Comparison of ENCODE assay signal across 23 cellular contexts in the genomic region with DNA sequence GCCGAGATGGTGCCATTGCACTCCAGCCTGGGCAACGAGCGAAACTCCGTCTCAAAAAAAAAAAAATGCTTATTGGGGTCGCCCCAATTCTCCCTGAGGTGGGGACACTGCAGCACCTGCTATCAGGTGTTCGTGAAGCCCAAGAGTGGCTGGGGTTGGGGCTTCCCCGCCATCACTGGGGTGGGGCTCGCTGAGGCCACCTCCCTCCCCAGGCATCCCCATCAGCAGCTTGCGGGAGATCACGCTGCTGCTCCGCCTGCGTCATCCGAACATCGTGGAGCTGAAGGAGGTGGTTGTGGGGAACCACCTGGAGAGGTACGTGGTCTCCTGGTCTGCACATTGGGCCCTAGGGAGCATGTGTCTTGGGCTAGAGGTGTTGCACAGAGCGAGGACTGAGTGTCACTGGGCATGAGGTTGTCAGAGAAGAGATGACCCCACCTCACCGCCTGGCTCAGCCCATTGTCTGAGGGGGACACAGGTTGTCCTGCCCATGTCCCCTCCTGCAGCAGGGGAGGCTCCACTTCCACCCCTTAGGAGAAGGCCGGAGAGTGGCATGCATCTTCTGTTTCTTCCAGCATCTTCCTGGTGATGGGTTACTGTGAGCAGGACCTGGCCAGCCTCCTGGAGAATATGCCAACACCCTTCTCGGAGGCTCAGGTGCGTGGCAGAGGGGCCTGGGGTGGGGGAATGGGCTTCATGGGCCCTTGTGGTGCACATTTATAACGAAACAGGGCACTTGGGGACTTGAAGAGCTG. TPM values are rescaled to one million over a fixed set of nuclear protein-coding genes. Genes with fewer than 3 reads are reported as not detected.
DNase-seq lines count a peak whose midpoint lies in the region; ATAC-seq and TF ChIP-seq lines count a peak whose summit lies in the region.
"Had no signal": no experiment of that assay in that cellular context is flagged by ENCODE, and none has a peak within 500 bp of the region (broad histone marks: within the 10 kb centered on the region; RNA-seq: fewer than 3 reads in every experiment).

No MANE protein-coding gene starts in this region.

- H3K4me1 Mint-ChIP-seq in endodermal cell: peaks cover 6% of the 10 kb centered on the region

- no CpG with 5 or more reads among the region's 21 CpGs for WGBS in neuronal stem cell (ENCODE audit: extremely low coverage in 2 of 2, insufficient read length in 2 of 2, insufficient replicate concordance in 1 of 2), 2 donors
- 96 to 99% methylated on average over 15 to 21 of the region's 21 CpGs for WGBS in endodermal cell (ENCODE audit: insufficient coverage in 1 of 2, insufficient read length in 1 of 2), 2 experiments

- no peak overlapping the region for H3K14ac ChIP-seq in neuronal stem cell (ENCODE audit: low read length)

- H3K4me3 Mint-ChIP-seq in endodermal cell: no peak overlapping the region
- H3K4me3 Mint-ChIP-seq: B cell, H9, HFFc6 had no signal

- H3K9me3 ChIP-seq in right atrium auricular region (no peaks in the 10 kb centered on the region), BLaER1 (no peaks in the 10 kb centered on the region), NT2/D1 (ENCODE audit: insufficient read depth, low read length) (no peaks in the 10 kb centered on the region), neuronal stem cell (replicated peaks in 1 of 2; ENCODE audit: control insufficient read depth in 2 of 2, insufficient read depth in 1 of 2, low read depth in 1 of 2, low read length in 2 of 2) (no peaks in the 10 kb centered on the region), endodermal cell (ENCODE audit: control insufficient read depth, low read length) (no peaks in the 10 kb centered on the region)
- H3K9me3 ChIP-seq: A549, SJCRH30 had no signal

- H3K27ac Mint-ChIP-seq in endodermal cell: no peak overlapping the region
- H3K27ac Mint-ChIP-seq: B cell, HFFc6 had no signal

- H3K27me3 Mint-ChIP-seq in endodermal cell (ENCODE audit: insufficient read depth): no peaks in the 10 kb centered on the region
- H3K27me3 Mint-ChIP-seq: B cell; CD4-positive, CD25-positive, alpha-beta regulatory T cell had no signal

- H3K18ac ChIP-seq in neuronal stem cell (ENCODE audit: low read length): no peak overlapping the region

- peaks cover 4% of the 10 kb centered on the region for H3K79me1 ChIP-seq in neuronal stem cell (ENCODE audit: low read depth, low read length)

- intact Hi-C loops in Right ventricle myocardium inferior (cut with DNase I): no loop called here

- H2AK5ac ChIP-seq in neuronal stem cell (ENCODE audit: low read depth, low read length): no peak overlapping the region

- no peak overlapping the region for H3K4ac ChIP-seq in neuronal stem cell (ENCODE audit: low read length)

- peak overlapping the region; percentile 53 for H2BK12ac ChIP-seq in neuronal stem cell (ENCODE audit: low read length)

- no peak overlapping the region for H2BK15ac ChIP-seq in neuronal stem cell (ENCODE audit: low read length)

- H3K4me1 ChIP-seq in right atrium auricular region (peaks cover 0 to 8% of the 10 kb centered on the region in 2 donors), BLaER1 (peaks cover 76% of the 10 kb centered on the region), NT2/D1 (ENCODE audit: insufficient read depth, insufficient read length) (peaks cover 33% of the 10 kb centered on the region), neuronal stem cell (ENCODE audit: control insufficient read depth in 2 of 2, insufficient read depth in 1 of 2, low read depth in 1 of 2, low read length in 2 of 2) (peaks cover 6 to 9% of the 10 kb centered on the region in 2 donors), endodermal cell (ENCODE audit: control insufficient read depth, insufficient read depth, low read length) (no peaks in the 10 kb centered on the region)

- no peak overlapping the region for H2BK5ac ChIP-seq in neuronal stem cell (ENCODE audit: low read length)

- peaks cover 27% of the 10 kb centered on the region for H4K20me1 ChIP-seq in BLaER1

- H2AFZ ChIP-seq in neuronal stem cell (ENCODE audit: low read length): no peak overlapping the region

- peak overlapping the region; percentile 63 for H3K4me2 ChIP-seq in BLaER1
- H3K4me2 ChIP-seq in neuronal stem cell (ENCODE audit: insufficient read depth, low read length, poor library complexity, severe bottlenecking): no peak overlapping the region
- H3K4me2 ChIP-seq: A549, KMS-11 had no signal

- no peak overlapping the region for H3K27ac ChIP-seq in right atrium auricular region
- H3K27ac ChIP-seq in BLaER1: peak overlapping the region; percentile 46; the same call in 1 of the 2 replicates
- H3K27ac ChIP-seq in neuronal stem cell (replicated peaks; ENCODE audit: low read length): no peak overlapping the region
- no peak overlapping the region for H3K27ac ChIP-seq in endodermal cell (ENCODE audit: low read depth, low read length)
- H3K27ac ChIP-seq: A549, HL-60, KMS-11, SJCRH30 had no signal

- TF ChIP-seq CTCF in right atrium auricular region (IDR thresholded peaks at IDR 0.05): no peak
- no peak for TF ChIP-seq CTCF in endodermal cell (conservative IDR thresholded peaks at IDR 0.05)

- peak overlapping the region; percentile 61 for H3K23ac ChIP-seq in neuronal stem cell (ENCODE audit: low read depth, low read length, poor library complexity)

- peaks cover under 1% of the 10 kb centered on the region for H3K9me3 Mint-ChIP-seq in endodermal cell
- H3K9me3 Mint-ChIP-seq: CD4-positive, CD25-positive, alpha-beta regulatory T cell; H9; HFFc6 had no signal

- ATAC-seq in Right ventricle myocardium inferior: no peak
- ATAC-seq: A549, Panc1 had no signal

- H4K8ac ChIP-seq in neuronal stem cell (ENCODE audit: low read depth, low read length): no peak overlapping the region

- peaks cover 59% of the 10 kb centered on the region for H3K36me3 Mint-ChIP-seq in endodermal cell (ENCODE audit: low read depth)

- H4K91ac ChIP-seq in neuronal stem cell (ENCODE audit: low read depth, low read length, poor library complexity): peak overlapping the region; percentile 64

- DNase-seq in Right ventricle myocardium inferior (ENCODE audit: missing footprints) (peak; percentile 37), right atrium auricular region (ENCODE audit: low spot score) (no peak), NT2/D1 (ENCODE audit: low read depth, low spot score) (no peak), neuronal stem cell (ENCODE audit: low spot score) (no peak), endodermal cell (no peak), NCI-H1930 (lab: John Stamatoyannopoulos, UW) (no peak)
- DNase-seq: CD4-positive, CD25-positive, alpha-beta regulatory T cell; H9; HFFc6; NCI-H1105; NCI-H146; NCI-H2029 treated with DMSO at 0.1 percent for 48 hours; NCI-H226; NCI-H524; NCI-H774; NK-92 treated with Interleukin-12 subunit alpha and Interleukin-12 subunit beta, amount 100 ng/mL, for 24 hours; SJCRH30 had no signal

- H2BK120ac ChIP-seq in neuronal stem cell (ENCODE audit: low read depth, low read length): no peak overlapping the region

- peaks cover 23% of the 10 kb centered on the region for H3K36me3 ChIP-seq in right atrium auricular region
- H3K36me3 ChIP-seq in BLaER1: peaks cover 72% of the 10 kb centered on the region
- H3K36me3 ChIP-seq in NT2/D1 (ENCODE audit: insufficient read depth, insufficient read length, low read length): peaks cover 79% of the 10 kb centered on the region
- H3K36me3 ChIP-seq in neuronal stem cell (replicated peaks in 1 of 2; ENCODE audit: control insufficient read depth in 2 of 2, insufficient read depth in 2 of 2, low read length in 2 of 2): peaks cover 49 to 73% of the 10 kb centered on the region in 2 donors
- peaks cover 40% of the 10 kb centered on the region for H3K36me3 ChIP-seq in endodermal cell (ENCODE audit: control insufficient read depth, insufficient read depth, low read length)

- H3K27me3 ChIP-seq in right atrium auricular region (no peaks in the 10 kb centered on the region), BLaER1 (no peaks in the 10 kb centered on the region), NT2/D1 (ENCODE audit: insufficient read depth, insufficient read length) (no peaks in the 10 kb centered on the region), neuronal stem cell (ENCODE audit: control insufficient read depth in 3 of 3, insufficient read depth in 3 of 3, low read depth in 1 of 3, low read length in 3 of 3) (no peaks in the 10 kb centered on the region), endodermal cell (ENCODE audit: control insufficient read depth, insufficient read depth, low read length, poor library complexity, severe bottlenecking) (no peaks in the 10 kb centered on the region)
- H3K27me3 ChIP-seq: SJCRH30 had no signal

- peak overlapping the region; percentile 42; the same call in 1 of the 2 replicates for H3K9ac ChIP-seq in BLaER1
- H3K9ac ChIP-seq in NT2/D1 (ENCODE audit: insufficient read length, low read depth): peak overlapping the region; percentile 74
- H3K9ac ChIP-seq in neuronal stem cell (ENCODE audit: low read depth, low read length, poor library complexity): no peak overlapping the region
- H3K9ac ChIP-seq in endodermal cell (ENCODE audit: extremely low read depth, low read length, poor library complexity, severe bottlenecking): no peak overlapping the region
- H3K9ac ChIP-seq: KMS-11 had no signal

- H3K4me3 ChIP-seq in right atrium auricular region: no peak overlapping the region
- H3K4me3 ChIP-seq in BLaER1: no peak overlapping the region
- no peak overlapping the region for H3K4me3 ChIP-seq in NT2/D1 (ENCODE audit: insufficient read length, low read depth)
- H3K4me3 ChIP-seq in neuronal stem cell (ENCODE audit: low read length in 2 of 2): peak overlapping the region in 1 of 2 donors; percentile 44
- H3K4me3 ChIP-seq in endodermal cell (ENCODE audit: low read length): no peak overlapping the region
- H3K4me3 ChIP-seq: A549, SJCRH30 had no signal

RNA-seq across cellular contexts. Expression of gene CDK10, which starts 4.9 kb away (rescaled TPM):
- total RNA-seq in Right ventricle myocardium inferior (21.9 TPM), right atrium auricular region (10 to 100 TPM; 13.8 to 20.2 TPM), endodermal cell (100 to 1,000 TPM; 108 to 123 TPM)
- 59.5 TPM for polyA plus RNA-seq in neuronal stem cell (2013, experiment 1 of 2)
- polyA plus RNA-seq in neuronal stem cell (2013, experiment 2 of 2): 57.9 TPM
- 95.5 TPM for polyA plus RNA-seq in endodermal cell (2013, experiment 1 of 2)
- polyA plus RNA-seq in endodermal cell (2013, experiment 2 of 2): 113 TPM

RNA-seq across cellular contexts. Expression of gene SPATA2L, which starts 10.1 kb away (rescaled TPM):
- total RNA-seq in Right ventricle myocardium inferior (3.4 TPM), right atrium auricular region (10 to 100 TPM in 1 of 2 donors, 1 to 10 TPM in 1; 5.9 to 12.7 TPM), endodermal cell (10 to 100 TPM; 22.9 to 28.8 TPM)
- polyA plus RNA-seq in neuronal stem cell (2013, experiment 1 of 2): 5.0 TPM
- 5.5 TPM for polyA plus RNA-seq in neuronal stem cell (2013, experiment 2 of 2)
- 8.1 TPM for polyA plus RNA-seq in endodermal cell (2013, experiment 1 of 2)
- polyA plus RNA-seq in endodermal cell (2013, experiment 2 of 2): 8.7 TPM

RNA-seq across cellular contexts. Expression of gene VPS9D1, which starts 29.3 kb away (rescaled TPM):
- 11.1 TPM for total RNA-seq in Right ventricle myocardium inferior
- total RNA-seq in right atrium auricular region: 10 to 100 TPM in 1 of 2 donors, 1 to 10 TPM in 1; 7.3 to 11.3 TPM
- 5.9 TPM for polyA plus RNA-seq in neuronal stem cell (2013, experiment 1 of 2)
- polyA plus RNA-seq in neuronal stem cell (2013, experiment 2 of 2): 6.0 TPM
- 10 to 100 TPM in 1 of 2 donors, 1 to 10 TPM in 1; 7.4 to 10.0 TPM for total RNA-seq in endodermal cell
- 12.8 TPM for polyA plus RNA-seq in endodermal cell (2013, experiment 1 of 2)
- 10.7 TPM for polyA plus RNA-seq in endodermal cell (2013, experiment 2 of 2)

RNA-seq across cellular contexts. Expression of gene ZNF276, which starts 29.9 kb away (rescaled TPM):
- 10.6 TPM for total RNA-seq in Right ventricle myocardium inferior
- 10 to 100 TPM; 10.0 to 11.1 TPM for total RNA-seq in right atrium auricular region
- 7.1 TPM for polyA plus RNA-seq in neuronal stem cell (2013, experiment 1 of 2)
- polyA plus RNA-seq in neuronal stem cell (2013, experiment 2 of 2): 7.7 TPM
- total RNA-seq in endodermal cell: 10 to 100 TPM; 28.2 to 32.6 TPM
- polyA plus RNA-seq in endodermal cell (2013, experiment 1 of 2): 22.9 TPM
- polyA plus RNA-seq in endodermal cell (2013, experiment 2 of 2): 15.8 TPM

RNA-seq across cellular contexts. Expression of gene SPATA33, which starts 33.8 kb away (rescaled TPM):
- total RNA-seq in Right ventricle myocardium inferior: 1.6 TPM
- total RNA-seq in right atrium auricular region: 1 to 10 TPM; 1.1 to 2.2 TPM
- 28.9 TPM for polyA plus RNA-seq in neuronal stem cell (2013, experiment 1 of 2)
- polyA plus RNA-seq in neuronal stem cell (2013, experiment 2 of 2): 29.1 TPM
- 10 to 100 TPM; 21.8 to 28.7 TPM for total RNA-seq in endodermal cell
- 19.6 TPM for polyA plus RNA-seq in endodermal cell (2013, experiment 1 of 2)
- polyA plus RNA-seq in endodermal cell (2013, experiment 2 of 2): 16.8 TPM

Comparison
In these comparisons a context has a peak if more than half of its experiments do, and no peak if none do; other contexts are left out.
1. H3K9ac ChIP-seq: peak in BLaER1 (single experiment) and NT2/D1 (single experiment); none in neuronal stem cell (single experiment) and endodermal cell (single experiment).